Comparison of ENCODE assay signal across 18 cellular contexts in the genomic region with DNA sequence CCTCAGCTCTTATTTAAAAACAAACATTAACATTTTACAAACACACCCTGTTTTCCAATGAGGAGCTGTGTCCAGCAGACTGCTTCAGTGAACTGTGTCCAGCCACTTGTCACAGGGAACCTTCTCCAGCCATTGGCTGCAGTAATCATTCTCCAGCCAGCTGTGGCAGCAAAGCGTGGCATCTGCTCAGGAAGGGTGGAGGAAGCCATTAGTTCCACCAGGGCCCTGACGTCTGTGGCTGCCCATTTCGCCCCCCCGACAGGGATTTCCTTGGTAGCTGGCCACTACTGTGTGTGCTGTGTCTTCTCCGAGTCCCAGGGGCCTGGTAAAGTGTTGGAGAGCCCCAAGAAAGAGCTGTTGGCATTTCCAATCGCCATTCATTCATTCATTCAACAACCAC.
DNase-seq lines count a peak whose midpoint lies in the region; ATAC-seq and TF ChIP-seq lines count a peak whose summit lies in the region.
"Had no signal": no experiment of that assay in that cellular context is flagged by ENCODE, and none has a peak within 500 bp of the region (broad histone marks: within the 10 kb centered on the region; RNA-seq: fewer than 3 reads in every experiment).

No MANE protein-coding gene starts in this region.

- TF ChIP-seq POLR2A in gastrocnemius medialis (IDR thresholded peaks at IDR 0.05): no peak

- in situ Hi-C loops in gastrocnemius medialis (cut with MboI; ENCODE audit: low sequenced_read_pairs in 4 of 4): loop anchor here in 1 of 4 donors (25.0 kb wide), 1 partner anchor 125 kb away; a partner anchor contains a TSS

- H3K4me3 ChIP-seq in gastrocnemius medialis: no peak overlapping the region
- H3K4me3 ChIP-seq: hepatocyte, Peyer's patch had no signal

- H3K4me1 ChIP-seq in gastrocnemius medialis: peaks cover 0 to 15% of the 10 kb centered on the region in 2 donors
- H3K4me1 ChIP-seq: Peyer's patch had no signal

- H3K27me3 ChIP-seq in gastrocnemius medialis: no peaks in the 10 kb centered on the region
- H3K27me3 ChIP-seq: hepatocyte, Peyer's patch had no signal

- ATAC-seq in left ventricle myocardium superior: peak; percentile 41
- peak; percentile 35 to 43 for ATAC-seq in gastrocnemius medialis
- ATAC-seq in left colon: no peak
- ATAC-seq in HG03457 (IDR thresholded peaks at IDR 0.05; ENCODE audit: unreplicated experiment): no peak

- no peaks in the 10 kb centered on the region for H3K9me3 ChIP-seq in gastrocnemius medialis

- intact Hi-C loops in left ventricle myocardium superior (cut with micrococcal nuclease) (no loop called here), gastrocnemius medialis (cut with DNase I; ENCODE audit: low total_unique reads) (no loop called here), left colon (cut with DNase I, micrococcal nuclease) (no loop called here)

- H3K27ac ChIP-seq in VCaP: peak overlapping the region; percentile 33; the same call in 1 of the 2 replicates
- H3K27ac ChIP-seq in gastrocnemius medialis: no peak overlapping the region
- H3K27ac ChIP-seq: brain microvascular endothelial cell, hepatocyte, Peyer's patch had no signal

- no peaks in the 10 kb centered on the region for H3K36me3 ChIP-seq in gastrocnemius medialis
- H3K36me3 ChIP-seq: brain microvascular endothelial cell, Peyer's patch had no signal

- DNase-seq in NCI-H1092 treated with DMSO at 0.1 percent for 48 hours (lab: John Stamatoyannopoulos, UW) (peak; percentile 34), NCI-H1092 (lab: John Stamatoyannopoulos, UW) (no peak), left ventricle myocardium superior (no peak), gastrocnemius medialis (peak in 1 of 2 donors; percentile 32), left colon (no peak)
- no peak for DNase-seq in stimulated activated CD4-positive, alpha-beta T cell treated with anti-CD3 and anti-CD28 coated beads, Interleukin-4, amount 100 ng/mL, for 24 hours
- DNase-seq: activated CD4-positive, alpha-beta memory T cell treated with anti-CD3 and anti-CD28 coated beads for 36 hours; activated gamma-delta T cell; brain microvascular endothelial cell; endodermal cell; KBM-7; NCI-H1436 treated with DMSO at 0.1 percent for 48 hours; NCI-H526; Peyer's patch; stimulated activated CD4-positive, alpha-beta T cell treated with anti-CD3 and anti-CD28 coated beads, Interleukin-12 subunit alpha, Interleukin-12 subunit beta, amount 100 ng/mL, for 4 hours had no signal

- TF ChIP-seq CTCF in VCaP (conservative IDR thresholded peaks at IDR 0.05) (no peak), gastrocnemius medialis (IDR thresholded peaks at IDR 0.05 in 4 of 5, conservative IDR thresholded peaks at IDR 0.05 in 1 of 5) (no peak)

Comparison
In these comparisons a context has a peak if more than half of its experiments do, and no peak if none do; other contexts are left out.
1. ATAC-seq: peak in left ventricle myocardium superior (single experiment) and gastrocnemius medialis (2 of 2); none in left colon (single experiment) and HG03457 (single experiment).